Comparison of ENCODE assay signal across 16 cellular contexts in genomic region chr3:71317140-71317539, GRCh38.
DNase-seq lines count a peak whose midpoint lies in the region; ATAC-seq and TF ChIP-seq lines count a peak whose summit lies in the region.
"Had no signal": no experiment of that assay in that cellular context is flagged by ENCODE, and none has a peak within 500 bp of the region (broad histone marks: within the 10 kb centered on the region; RNA-seq: fewer than 3 reads in every experiment).

No MANE protein-coding gene starts in this region.

- 0 out of 2 replicates have a peak overlapping the region, but pooled peaks have one; percentile 16 for H4K5ac ChIP-seq in IMR-90 (ENCODE audit: low read depth, low read length)

- H4K91ac ChIP-seq in IMR-90 (ENCODE audit: insufficient read depth, low read depth, low read length): no peak overlapping the region

- H3K4ac ChIP-seq in IMR-90 (ENCODE audit: low read depth, low read length): 0 out of 2 replicates have a peak overlapping the region, but pooled peaks have one; percentile 44

- intact Hi-C loops in CD4-positive, alpha-beta T cell (cut with DNase I, micrococcal nuclease): loop anchor here in 1 of 2 experiments (10.0 kb wide), 1 partner anchor 48 kb away; no protein-coding TSS in a partner anchor
- intact Hi-C loops in IMR-90 (cut with micrococcal nuclease): no loop called here

- BruUV-seq in IMR-90 (replicated peaks; lab: Mats Ljungman, UMichigan): no TSS peak

- H3K79me2 ChIP-seq in SK-N-SH (ENCODE audit: insufficient read depth): peaks cover 70% of the 10 kb centered on the region

- H2BK5ac ChIP-seq in IMR-90 (ENCODE audit: low read depth, low read length, poor library complexity, severe bottlenecking): peak overlapping the region; percentile 14

- H3K4me3 ChIP-seq in IMR-90 (ENCODE audit: insufficient read depth, low read depth, low read length) (no peak overlapping the region), MG63 (no peak overlapping the region), SK-N-SH (ENCODE audit: low read depth in 2 of 2, low read length in 1 of 2) (no peak overlapping the region)
- H3K4me3 ChIP-seq: SJSA1 had no signal

- H3K4me1 ChIP-seq in IMR-90 (ENCODE audit: control insufficient read depth, insufficient read depth, low read length) (peaks cover 9% of the 10 kb centered on the region), SK-N-SH (ENCODE audit: control insufficient read depth in 1 of 2, insufficient read depth in 2 of 2, low read depth in 1 of 2, low read length in 1 of 2) (peaks cover 5% of the 10 kb centered on the region in 2 experiments; a peak in 2 of 4 replicates)
- H3K4me1 ChIP-seq: BE2C had no signal

- POLR2A ChIA-PET in CD4-positive, alpha-beta T cell (lab: Charles Lee): interaction anchor here (0.9 kb wide), 1 partner anchor 139 kb away, joined by 3 read pairs; no protein-coding TSS in a partner anchor
- POLR2A ChIA-PET in IMR-90 (lab: Charles Lee; ENCODE audit: unreplicated experiment): no interaction called here
- POLR2A ChIA-PET in SK-N-SH (lab: Yijun Ruan, JAX): no interaction called here

- H3K36me3 Mint-ChIP-seq in CD4-positive, alpha-beta T cell (ENCODE audit: low read depth): peaks cover 8% of the 10 kb centered on the region
- peaks cover 2% of the 10 kb centered on the region for H3K36me3 Mint-ChIP-seq in central memory CD8-positive, alpha-beta T cell (ENCODE audit: insufficient read depth)
- H3K36me3 Mint-ChIP-seq in nephron (ENCODE audit: low read depth): no peaks in the 10 kb centered on the region

- TF ChIP-seq POLR2A in IMR-90 (IDR thresholded peaks at IDR 0.05; ENCODE audit: low read depth, low read length): no peak

- H3K27ac ChIP-seq in CD4-positive, alpha-beta T cell (ENCODE audit: low read depth, low read length): no peak overlapping the region
- H3K27ac ChIP-seq in IMR-90 (ENCODE audit: insufficient read depth, low read length) (no peak overlapping the region), SK-N-SH (ENCODE audit: low read depth in 2 of 2, low read length in 1 of 2) (no peak overlapping the region)
- H3K27ac ChIP-seq: SJSA1 had no signal

- DNase-seq in CD4-positive, alpha-beta T cell: no peak
- DNase-seq in IMR-90: no peak
- DNase-seq in central memory CD8-positive, alpha-beta T cell (ENCODE audit: low spot score in 2 of 2): no peak
- DNase-seq in MG63: no peak
- DNase-seq in SK-N-SH: no peak
- no peak for DNase-seq in NCI-H69 (lab: John Stamatoyannopoulos, UW)
- DNase-seq: BE2C, H9, NCI-H1436 treated with DMSO at 0.1 percent for 48 hours, NCI-H2081, NCI-H524 treated with DMSO at 0.1 percent for 48 hours, OCI-M1, RPMI8226 had no signal

- H3K56ac ChIP-seq in IMR-90 (ENCODE audit: extremely low read depth, insufficient read depth, low read length): no peak overlapping the region

- no peak overlapping the region for H2BK120ac ChIP-seq in IMR-90 (ENCODE audit: low read depth, low read length)

- H3K27ac Mint-ChIP-seq in CD4-positive, alpha-beta T cell: peak overlapping the region; percentile 80
- H3K27ac Mint-ChIP-seq in central memory CD8-positive, alpha-beta T cell (ENCODE audit: low read depth): peak overlapping the region; percentile 71
- peak overlapping the region; percentile 25 to 64 (median 50) for H3K27ac Mint-ChIP-seq in nephron

- TF ChIP-seq RAD21 in IMR-90 (IDR thresholded peaks at IDR 0.05; ENCODE audit: low read length) (no peak), SK-N-SH (IDR thresholded peaks at IDR 0.05; ENCODE audit: low read length) (no peak)

- H2AK5ac ChIP-seq in IMR-90 (ENCODE audit: low read depth, low read length): peak overlapping the region; percentile 91; the same call in 1 of the 2 replicates

- no peak overlapping the region for H2AFZ ChIP-seq in IMR-90 (replicated peaks; ENCODE audit: low read length, poor library complexity)
- no peak overlapping the region for H2AFZ ChIP-seq in SK-N-SH (ENCODE audit: low read depth)

- no peak overlapping the region for H2BK20ac ChIP-seq in IMR-90 (ENCODE audit: low read depth, low read length)

- TF ChIP-seq CTCF in CD4-positive, alpha-beta T cell (IDR thresholded peaks at IDR 0.05): no peak
- TF ChIP-seq CTCF in IMR-90 (conservative IDR thresholded peaks at IDR 0.05; ENCODE audit: low read depth, low read length) (no peak), nephron (IDR thresholded peaks at IDR 0.05; ENCODE audit: unreplicated experiment in 3 of 3) (no peak), SK-N-SH (IDR thresholded peaks at IDR 0.05) (no peak)

- TF ChIP-seq EP300 in SK-N-SH (IDR thresholded peaks at IDR 0.05; ENCODE audit: borderline replicate concordance in 1 of 2, low read depth in 1 of 2, low read length in 1 of 2): no peak

- CTCF ChIA-PET in CD4-positive, alpha-beta T cell (lab: Charles Lee): interaction anchor here (0.7 kb wide), 1 partner anchor 65 kb away, joined by 4 read pairs; no protein-coding TSS in a partner anchor
- CTCF ChIA-PET in IMR-90 (lab: Yijun Ruan, JAX): interaction anchor here (0.5 to 0.6 kb wide), 3 partner anchors 9 to 179 kb away, joined by 3 read pairs; no protein-coding TSS in a partner anchor
- CTCF ChIA-PET in SK-N-SH (lab: Yijun Ruan, JAX): no interaction called here

- peak overlapping the region; percentile 68; the same call in 1 of the 3 replicates for H2BK15ac ChIP-seq in IMR-90 (ENCODE audit: low read depth, low read length)

- H3K18ac ChIP-seq in IMR-90 (ENCODE audit: low read depth, low read length): no peak overlapping the region

- H3K9me3 Mint-ChIP-seq in CD4-positive, alpha-beta T cell: no peaks in the 10 kb centered on the region
- no peaks in the 10 kb centered on the region for H3K9me3 Mint-ChIP-seq in central memory CD8-positive, alpha-beta T cell
- H3K9me3 Mint-ChIP-seq in nephron: no peaks in the 10 kb centered on the region
- H3K9me3 Mint-ChIP-seq: H9 had no signal

- H3K9me2 ChIP-seq in SK-N-SH: no peaks in the 10 kb centered on the region

- H3K79me1 ChIP-seq in IMR-90 (ENCODE audit: low read depth in 1 of 2, low read length in 2 of 2): peaks cover 13 to 16% of the 10 kb centered on the region in 2 experiments; a peak in 3 of 4 replicates

- no peak overlapping the region for H3K9ac ChIP-seq in IMR-90 (ENCODE audit: low read depth, low read length)
- no peak overlapping the region for H3K9ac ChIP-seq in SK-N-SH

- no peak overlapping the region for H4K8ac ChIP-seq in IMR-90 (ENCODE audit: low read depth in 2 of 2, low read length in 2 of 2)

- no peak overlapping the region for H3K4me2 ChIP-seq in IMR-90 (ENCODE audit: low read depth, low read length)
- no peak overlapping the region for H3K4me2 ChIP-seq in SK-N-SH

- H4K20me1 ChIP-seq in IMR-90 (ENCODE audit: insufficient read depth, low read length) (no peaks in the 10 kb centered on the region), SK-N-SH (ENCODE audit: insufficient read depth) (no peaks in the 10 kb centered on the region)

- no peak overlapping the region for H3K4me3 Mint-ChIP-seq in CD4-positive, alpha-beta T cell
- no peak overlapping the region for H3K4me3 Mint-ChIP-seq in central memory CD8-positive, alpha-beta T cell
- no peak overlapping the region for H3K4me3 Mint-ChIP-seq in nephron
- H3K4me3 Mint-ChIP-seq: H9 had no signal

- ATAC-seq in CD4-positive, alpha-beta T cell (ENCODE audit: poor library complexity): no peak
- no peak for ATAC-seq in IMR-90 (ENCODE audit: low read depth)
- ATAC-seq in central memory CD8-positive, alpha-beta T cell (replicated peaks; ENCODE audit: extremely low read depth, poor library complexity, severe bottlenecking): no peak
- no peak for ATAC-seq in GM18873 (IDR thresholded peaks at IDR 0.05; ENCODE audit: low FRiP score, unreplicated experiment)

- no peaks in the 10 kb centered on the region for H3K36me3 ChIP-seq in IMR-90 (ENCODE audit: control insufficient read depth, insufficient read depth, low read length)
- H3K36me3 ChIP-seq in MG63: no peaks in the 10 kb centered on the region
- no peaks in the 10 kb centered on the region for H3K36me3 ChIP-seq in SK-N-SH (replicated peaks in 1 of 2; ENCODE audit: control insufficient read depth in 1 of 2, insufficient read depth in 2 of 2, low read length in 1 of 2)
- H3K36me3 ChIP-seq: BE2C, SJSA1 had no signal

- no peak overlapping the region for H3K23ac ChIP-seq in IMR-90 (ENCODE audit: low read depth, low read length)

- H3K14ac ChIP-seq in IMR-90 (replicated peaks; ENCODE audit: low read depth, low read length): no peak overlapping the region

- no peaks in the 10 kb centered on the region for H3K9me1 ChIP-seq in IMR-90 (ENCODE audit: insufficient read depth, low read length)

- peaks cover 47% of the 10 kb centered on the region for H3K4me1 Mint-ChIP-seq in CD4-positive, alpha-beta T cell (ENCODE audit: low read depth)
- H3K4me1 Mint-ChIP-seq in central memory CD8-positive, alpha-beta T cell: peaks cover 5% of the 10 kb centered on the region
- H3K4me1 Mint-ChIP-seq in nephron: peaks cover 21% of the 10 kb centered on the region

- H3K9me3 ChIP-seq in CD4-positive, alpha-beta T cell (ENCODE audit: control insufficient read depth, low read length): no peaks in the 10 kb centered on the region
- H3K9me3 ChIP-seq in IMR-90 (ENCODE audit: control insufficient read depth, insufficient read depth, low read length) (no peaks in the 10 kb centered on the region), MG63 (no peaks in the 10 kb centered on the region), SK-N-SH (no peaks in the 10 kb centered on the region)
- H3K9me3 ChIP-seq: BE2C, SJSA1 had no signal

- WGBS in IMR-90 (ENCODE audit: extremely low coverage in 2 of 2, insufficient read length in 1 of 2), 2 experiments: no CpG with 5 or more reads among the region's 6 CpGs
- 95% methylated on average over 6 of the region's 6 CpGs for WGBS in SK-N-SH (ENCODE audit: low lambda C conversion rate)

- no peak overlapping the region for H2AK9ac ChIP-seq in IMR-90 (replicated peaks; ENCODE audit: low read depth, low read length, poor library complexity)

- dilution Hi-C loops in IMR-90 (cut with HindIII; ENCODE audit: low sequenced_read_pairs, unreplicated experiment): no loop called here

- no peaks in the 10 kb centered on the region for H3K27me3 Mint-ChIP-seq in CD4-positive, alpha-beta T cell
- no peaks in the 10 kb centered on the region for H3K27me3 Mint-ChIP-seq in central memory CD8-positive, alpha-beta T cell
- H3K27me3 Mint-ChIP-seq in nephron (ENCODE audit: low read depth): no peaks in the 10 kb centered on the region

- H3F3A ChIP-seq in SK-N-SH (replicated peaks; ENCODE audit: insufficient read depth): peaks cover 7% of the 10 kb centered on the region

- no peaks in the 10 kb centered on the region for H3K27me3 ChIP-seq in CD4-positive, alpha-beta T cell (ENCODE audit: control insufficient read depth, insufficient read depth, low read length)
- H3K27me3 ChIP-seq in IMR-90 (ENCODE audit: control insufficient read depth, insufficient read depth, low read length) (no peaks in the 10 kb centered on the region), MG63 (no peaks in the 10 kb centered on the region), SK-N-SH (ENCODE audit: insufficient read depth) (no peaks in the 10 kb centered on the region)
- H3K27me3 ChIP-seq: BE2C, SJSA1 had no signal

- in situ Hi-C loops in IMR-90 (cut with MboI; ENCODE audit: low sequenced_read_pairs): loop anchor here (25.0 kb wide), 1 partner anchor 605 kb away; no protein-coding TSS in a partner anchor

TF ChIP-seq in IMR-90, 13 proteins besides CTCF, POLR2A, EP300 and RAD21 (continues in another document):
- TF ChIP-seq CHD1 (IDR thresholded peaks at IDR 0.05; ENCODE audit: low read depth, low read length): no peak

TF ChIP-seq in SK-N-SH, 30 proteins besides CTCF, POLR2A, EP300 and RAD21 (continues in another document):
- no peak for TF ChIP-seq MEF2A (IDR thresholded peaks at IDR 0.05; ENCODE audit: borderline replicate concordance, low read depth)
